Comparison of ENCODE assay signal across 8 cellular contexts in genomic region chr20:33211817-33212424, GRCh38.
DNase-seq lines count a peak whose midpoint lies in the region; ATAC-seq and TF ChIP-seq lines count a peak whose summit lies in the region.

No MANE protein-coding gene starts in this region.

- ATAC-seq in GM19023 (IDR thresholded peaks at IDR 0.05; ENCODE audit: unreplicated experiment) (no peak), GM18907 (IDR thresholded peaks at IDR 0.05; ENCODE audit: unreplicated experiment) (no peak)

- in situ Hi-C loops in GM13977 (cut with MboI; ENCODE audit: low pct_unique_long_range_greater_than_20kb, low sequenced_read_pairs, unreplicated experiment), result no loop called here

- intact Hi-C loops in head of caudate nucleus (cut with DNase I), result no loop called here

- DNase-seq in AML-193 (lab: John Stamatoyannopoulos, UW) (peak; percentile 52 to 57), GM13977 (ENCODE audit: low spot score) (peak; percentile 58), NCI-H2196 (lab: John Stamatoyannopoulos, UW; ENCODE audit: unreplicated experiment) (peak; percentile 83), head of caudate nucleus (peak in 40 of 42 donors; percentile 10 to 83 (median 51))
- peak; percentile 11 for DNase-seq in activated CD4-positive, alpha-beta T cell treated with anti-CD3 and anti-CD28 coated beads, Interleukin-2, amount 50 U/mL, for 1 hour
- peak; percentile 6 for DNase-seq in stimulated activated CD4-positive, alpha-beta T cell treated with anti-CD3 and anti-CD28 coated beads, Interleukin-4, amount 100 ng/mL, for 1 hour

- peak; percentile 66 for TF ChIP-seq CTCF in GM13977 (IDR thresholded peaks at IDR 0.05; ENCODE audit: extremely low read depth, insufficient read depth, missing control alignments)

Comparison
In these comparisons a context has a peak if more than half of its experiments do, and no peak if none do; other contexts are left out.
1. DNase-seq: peak in every context shown above with its lines; median percentile 83 in NCI-H2196; 58 in GM13977; 54 in AML-193; 51 in head of caudate nucleus; 11 in activated CD4-positive, alpha-beta T cell treated with anti-CD3 and anti-CD28 coated beads, Interleukin-2, amount 50 U/mL, for 1 hour; 6 in stimulated activated CD4-positive, alpha-beta T cell treated with anti-CD3 and anti-CD28 coated beads, Interleukin-4, amount 100 ng/mL, for 1 hour.